38 cellular contexts compared by ENCODE assay signal in the genomic region with DNA sequence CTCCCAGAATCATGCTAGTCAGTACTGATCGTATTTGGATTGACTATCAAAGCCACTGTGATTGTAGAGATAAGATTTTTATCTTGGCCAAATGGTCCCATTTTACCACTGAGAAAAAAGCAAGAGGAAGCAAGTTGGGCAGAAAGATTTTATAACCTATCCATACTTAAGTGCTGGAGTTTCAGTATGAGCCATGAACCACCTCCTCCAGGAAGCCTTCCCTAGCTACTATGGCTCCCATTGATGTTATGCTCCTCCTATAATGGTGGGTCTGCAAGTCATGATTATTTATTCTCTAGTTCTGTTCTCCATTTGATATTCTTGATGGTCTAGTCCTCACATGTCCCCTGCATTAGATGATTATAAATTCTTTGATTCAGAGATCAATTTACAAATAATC. TPM values are rescaled to one million over a fixed set of nuclear protein-coding genes. Genes with fewer than 3 reads are reported as not detected.
"Had no signal": no experiment of that assay in that cellular context is flagged by ENCODE, and none has a peak within 500 bp of the region (broad histone marks: within the 10 kb centered on the region; RNA-seq: fewer than 3 reads in every experiment).

No MANE protein-coding gene starts in this region.

- H3K4me3 ChIP-seq: adrenal gland, ascending aorta, body of pancreas, breast epithelium, cardiac muscle cell had no signal

- H3K27ac ChIP-seq: adrenal gland, ascending aorta, body of pancreas, brain microvascular endothelial cell, breast epithelium, cardiac muscle cell had no signal

- H3K36me3 ChIP-seq: adrenal gland, ascending aorta, brain microvascular endothelial cell, breast epithelium, cardiac muscle cell had no signal

- ATAC-seq: activated naive CD4-positive, alpha-beta T cell treated with anti-CD3 and anti-CD28 coated beads, Interleukin-2, amount 50 U/mL, for 72 hours; activated naive CD8-positive, alpha-beta T cell treated with anti-CD3 and anti-CD28 coated beads, Interleukin-2, amount 50 U/mL, for 24 hours; activated T-cell treated with anti-CD3 and anti-CD28 coated beads, Interleukin-2, amount 50 U/mL, for 4 hours; activated T-cell treated with anti-CD3 and anti-CD28 coated beads, Interleukin-2, amount 50 U/mL, for 72 hours; activated T-helper 17 cell treated with anti-CD3 and anti-CD28 coated beads, Interleukin-2, amount 50 U/mL, for 72 hours; body of pancreas had no signal

- H3K27me3 ChIP-seq: ascending aorta, body of pancreas had no signal

- FAIRE-seq: astrocyte, bronchial epithelial cell had no signal

- DNase-seq: activated effector memory CD4-positive, alpha-beta T cell treated with anti-CD3 and anti-CD28 coated beads, Interleukin-2, amount 50 U/mL, for 16 hours; activated effector memory CD4-positive, alpha-beta T cell treated with Interleukin-2 at 50 U/mL for 16 hours; activated gamma-delta T cell; activated gamma-delta T cell treated with Interleukin-2 at 50 U/mL for 16 hours; activated naive CD4-positive, alpha-beta T cell; activated naive CD4-positive, alpha-beta T cell treated with anti-CD3 and anti-CD28 coated beads for 36 hours; activated naive CD4-positive, alpha-beta T cell treated with anti-CD3 and anti-CD28 coated beads, Interleukin-2, amount 10 ng/mL, durations not matched to agents 7 days and 5 days; activated naive CD4-positive, alpha-beta T cell treated with anti-CD3 and anti-CD28 coated beads, Interleukin-2, amount 50 U/mL, for 16 hours; activated naive CD4-positive, alpha-beta T cell treated with Interleukin-2 at 50 U/mL for 16 hours; activated naive CD8-positive, alpha-beta T cell treated with anti-CD3 and anti-CD28 coated beads for 36 hours; activated naive CD8-positive, alpha-beta T cell treated with anti-CD3 and anti-CD28 coated beads, Interleukin-2, amount 10 ng/mL, durations not matched to agents 7 days and 5 days; activated naive CD8-positive, alpha-beta T cell treated with anti-CD3 and anti-CD28 coated beads, Interleukin-2, amount 50 U/mL, for 24 hours; activated T-cell treated with anti-CD3 and anti-CD28 coated beads, Interleukin-2, amount 50 U/mL, for 1 hour; activated T-cell treated with anti-CD3 and anti-CD28 coated beads, Interleukin-2, amount 50 U/mL, for 24 hours; activated T-cell treated with anti-CD3 and anti-CD28 coated beads, Interleukin-2, amount 50 U/mL, for 4 hours; activated T-cell treated with anti-CD3 and anti-CD28 coated beads, Interleukin-2, amount 50 U/mL, for 48 hours; activated T-cell treated with anti-CD3 and anti-CD28 coated beads, Interleukin-2, amount 50 U/mL, for 72 hours; adrenal gland; amniotic stem cell; amygdala; anterior cingulate cortex; aorta; body of pancreas; brain microvascular endothelial cell; caudate nucleus; central memory CD4-positive, alpha-beta T cell; cerebellar nuclear complex had no signal

- H3K4me1 ChIP-seq: breast epithelium had no signal

- H3K9me3 ChIP-seq: adrenal gland, ascending aorta, body of pancreas, breast epithelium had no signal

RNA-seq across cellular contexts. Expression of a gene that starts 6.6 kb away (rescaled TPM):
- total RNA-seq: activated naive CD4-positive, alpha-beta T cell treated with anti-CD3 and anti-CD28 coated beads, Interleukin-2, amount 50 U/mL, for 72 hours; activated naive CD8-positive, alpha-beta T cell treated with anti-CD3 and anti-CD28 coated beads for 36 hours; activated naive CD8-positive, alpha-beta T cell treated with anti-CD3 and anti-CD28 coated beads, Interleukin-2, amount 10 ng/mL, durations not matched to agents 7 days and 5 days; activated T-cell treated with anti-CD3 and anti-CD28 coated beads, Interleukin-2, amount 50 U/mL, for 4 hours; activated T-cell treated with anti-CD3 and anti-CD28 coated beads, Interleukin-2, amount 50 U/mL, for 72 hours; activated T-helper 1 cell treated with anti-CD3 and anti-CD28 coated beads, Interleukin-12 subunit alpha, Interleukin-12 subunit beta, Interleukin-2, Interleukin-4 antibody, amounts not matched to agents 30 ng/mL and 10 ng/mL and 1 ng/mL, durations not matched to agents 14 hours and 24 hours and 36 hours; activated T-helper 17 cell treated with anti-CD3 and anti-CD28 coated beads, Interleukin-2, amount 50 U/mL, for 72 hours; activated T-helper 2 cell treated with anti-CD3 and anti-CD28 coated beads, Interferon-gamma antibody, Interleukin-2, Interleukin-4, amounts not matched to agents 10 μg/mL and 5 μg/mL and 100 μg/mL, durations not matched to agents 14 hours and 24 hours and 36 hours; aorta; ascending aorta; body of pancreas; breast epithelium; bronchial epithelial cell; cardiac septum; chondrocyte had no signal
- polyA plus RNA-seq: aorta, cardiac muscle cell had no signal
